In genomic region chr17:33260638-33261037, GRCh38 we compare ENCODE assay signal across 1 cellular context.
TF ChIP-seq lines count a peak whose summit lies in the region.

No MANE protein-coding gene starts in this region.

TF ChIP-seq in GM23338, 12 proteins besides CTCF, POLR2A, EP300 and RAD21 (continued from another document):
- TF ChIP-seq ZNF462 (CRISPR knock-in tag; IDR thresholded peaks at IDR 0.05) (no peak), NANOG (IDR thresholded peaks at IDR 0.05; ENCODE audit: borderline replicate concordance) (no peak), JUNB (IDR thresholded peaks at IDR 0.05; ENCODE audit: unreplicated experiment) (no peak), ZNF331 (CRISPR knock-in tag; IDR thresholded peaks at IDR 0.05; ENCODE audit: low read depth) (no peak), ZNF114 (CRISPR knock-in tag; IDR thresholded peaks at IDR 0.05) (no peak), EZH2 (IDR thresholded peaks at IDR 0.05; ENCODE audit: low read depth, unreplicated experiment) (no peak), EZH2phosphoT487 (IDR thresholded peaks at IDR 0.05; ENCODE audit: unreplicated experiment) (no peak), REST (IDR thresholded peaks at IDR 0.05; ENCODE audit: unreplicated experiment) (no peak), CREB1 (CRISPR knock-in tag; IDR thresholded peaks at IDR 0.05; ENCODE audit: low read depth) (no peak), POLR2AphosphoS5 (IDR thresholded peaks at IDR 0.05; ENCODE audit: low read depth) (no peak)
